Comparison of ENCODE assay signal across 31 cellular contexts in the genomic region with DNA sequence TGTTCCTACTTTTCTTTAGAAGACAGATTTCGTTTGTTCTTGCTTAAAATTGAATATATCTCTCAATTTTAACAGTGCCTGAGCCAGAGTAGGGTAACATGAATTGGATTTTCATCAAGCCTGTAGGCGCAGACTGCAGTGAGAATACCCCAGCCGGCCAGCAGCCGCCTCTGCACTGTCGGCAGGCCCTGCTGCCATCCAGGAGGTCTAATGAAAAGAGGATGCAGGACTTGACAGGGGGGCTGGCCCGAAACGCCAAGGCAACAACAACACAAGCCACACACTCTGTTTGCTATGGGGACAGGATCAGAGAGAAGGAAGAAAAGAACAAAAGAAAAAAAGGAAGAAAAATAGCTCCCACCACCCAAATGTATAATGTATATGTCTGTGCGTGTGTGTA.
"Had no signal": no experiment of that assay in that cellular context is flagged by ENCODE, and none has a peak within 500 bp of the region (broad histone marks: within the 10 kb centered on the region; RNA-seq: fewer than 3 reads in every experiment).

No MANE protein-coding gene starts in this region.

- H3K4me3 ChIP-seq: cardiac muscle cell, Peyer's patch, SJSA1 had no signal

- H3K27me3 Mint-ChIP-seq: activated CD4-positive, alpha-beta T cell treated with anti-CD3 and anti-CD28 coated beads for 36 hours; activated CD4-positive, alpha-beta T cell treated with anti-CD3 and anti-CD28 coated beads, Interleukin-2, amount 10 ng/mL, durations not matched to agents 7 days and 5 days; activated naive CD8-positive, alpha-beta T cell; activated naive CD8-positive, alpha-beta T cell treated with anti-CD3 and anti-CD28 coated beads, Interleukin-2, amount 50 U/mL, for 24 hours; activated T-cell treated with anti-CD3 and anti-CD28 coated beads, Interleukin-2, amount 50 U/mL, for 24 hours; central memory CD8-positive, alpha-beta T cell had no signal

- H3K27ac ChIP-seq: cardiac muscle cell, KMS-11, Peyer's patch, SJSA1 had no signal

- H3K4me1 ChIP-seq: Peyer's patch had no signal

- DNase-seq: activated CD4-positive, alpha-beta T cell treated with anti-CD3 and anti-CD28 coated beads for 36 hours; activated CD4-positive, alpha-beta T cell treated with anti-CD3 and anti-CD28 coated beads, Interleukin-2, amount 10 ng/mL, durations not matched to agents 7 days and 5 days; activated CD4-positive, alpha-beta T cell treated with anti-CD3 and anti-CD28 coated beads, Interleukin-2, amount 50 U/mL, for 48 hours; activated CD8-positive, alpha-beta T cell treated with anti-CD3 and anti-CD28 coated beads, Interleukin-2, amount 10 ng/mL, durations not matched to agents 7 days and 5 days; activated gamma-delta T cell; activated naive CD4-positive, alpha-beta T cell treated with anti-CD3 and anti-CD28 coated beads for 36 hours; activated naive CD8-positive, alpha-beta T cell treated with anti-CD3 and anti-CD28 coated beads, Interleukin-2, amount 50 U/mL, for 24 hours; activated T-cell treated with anti-CD3 and anti-CD28 coated beads, Interleukin-2, amount 50 U/mL, for 24 hours; aorta; MM.1S; MV-4-11; NCI-H1092; NCI-H1436 treated with DMSO at 0.1 percent for 48 hours; NCI-H1694 treated with DMSO at 0.1 percent for 48 hours; NCI-H2029; NCI-H345; NCI-H524 treated with DMSO at 0.1 percent for 48 hours; PC-3; Peyer's patch; RPMI8226; SHP77 treated with DMSO at 0.1 percent for 48 hours; SW 1271; T-helper 1 cell; T-helper 2 cell; T-helper 9 cell had no signal

- H3K36me3 Mint-ChIP-seq: activated naive CD8-positive, alpha-beta T cell had no signal

- H3K4me2 ChIP-seq: KMS-11 had no signal

- ATAC-seq: activated CD4-positive, alpha-beta T cell treated with anti-CD3 and anti-CD28 coated beads for 36 hours; activated CD8-positive, alpha-beta T cell treated with anti-CD3 and anti-CD28 coated beads, Interleukin-2, amount 10 ng/mL, durations not matched to agents 7 days and 5 days; activated naive CD8-positive, alpha-beta T cell treated with anti-CD3 and anti-CD28 coated beads, Interleukin-2, amount 50 U/mL, for 24 hours; PC-3 had no signal

- H3K36me3 ChIP-seq: cardiac muscle cell, Peyer's patch, SJSA1 had no signal

- H3K27me3 ChIP-seq: cardiac muscle cell, Peyer's patch, SJSA1 had no signal

- H3K4me3 Mint-ChIP-seq: activated CD4-positive, alpha-beta T cell treated with anti-CD3 and anti-CD28 coated beads for 36 hours; activated CD4-positive, alpha-beta T cell treated with anti-CD3 and anti-CD28 coated beads, Interleukin-2, amount 10 ng/mL, durations not matched to agents 7 days and 5 days; activated CD8-positive, alpha-beta T cell treated with anti-CD3 and anti-CD28 coated beads, Interleukin-2, amount 10 ng/mL, durations not matched to agents 7 days and 5 days; activated naive CD4-positive, alpha-beta T cell treated with anti-CD3 and anti-CD28 coated beads for 36 hours; activated naive CD8-positive, alpha-beta T cell; activated naive CD8-positive, alpha-beta T cell treated with anti-CD3 and anti-CD28 coated beads, Interleukin-2, amount 50 U/mL, for 24 hours; activated T-cell treated with anti-CD3 and anti-CD28 coated beads, Interleukin-2, amount 50 U/mL, for 24 hours; central memory CD8-positive, alpha-beta T cell had no signal

- H3K9me3 ChIP-seq: Peyer's patch, SJSA1 had no signal

- H3K27ac Mint-ChIP-seq: activated CD4-positive, alpha-beta T cell treated with anti-CD3 and anti-CD28 coated beads for 36 hours; activated CD4-positive, alpha-beta T cell treated with anti-CD3 and anti-CD28 coated beads, Interleukin-2, amount 10 ng/mL, durations not matched to agents 7 days and 5 days; activated CD8-positive, alpha-beta T cell treated with anti-CD3 and anti-CD28 coated beads, Interleukin-2, amount 10 ng/mL, durations not matched to agents 7 days and 5 days; activated naive CD4-positive, alpha-beta T cell treated with anti-CD3 and anti-CD28 coated beads for 36 hours; activated naive CD8-positive, alpha-beta T cell; activated naive CD8-positive, alpha-beta T cell treated with anti-CD3 and anti-CD28 coated beads, Interleukin-2, amount 50 U/mL, for 24 hours; activated T-cell treated with anti-CD3 and anti-CD28 coated beads, Interleukin-2, amount 50 U/mL, for 24 hours; activated T-helper 2 cell treated with anti-CD3 and anti-CD28 coated beads, Interferon-gamma antibody, Interleukin-2, Interleukin-4, amounts not matched to agents 10 μg/mL and 5 μg/mL and 100 μg/mL, durations not matched to agents 14 hours and 24 hours and 36 hours had no signal

- H3K9ac ChIP-seq: KMS-11 had no signal

- H3K4me1 Mint-ChIP-seq: activated CD4-positive, alpha-beta T cell treated with anti-CD3 and anti-CD28 coated beads for 36 hours; activated naive CD8-positive, alpha-beta T cell treated with anti-CD3 and anti-CD28 coated beads, Interleukin-2, amount 50 U/mL, for 24 hours; central memory CD8-positive, alpha-beta T cell had no signal

- H3K9me3 Mint-ChIP-seq: activated CD4-positive, alpha-beta T cell treated with anti-CD3 and anti-CD28 coated beads, Interleukin-2, amount 10 ng/mL, durations not matched to agents 7 days and 5 days; activated naive CD4-positive, alpha-beta T cell treated with anti-CD3 and anti-CD28 coated beads for 36 hours; activated naive CD8-positive, alpha-beta T cell treated with anti-CD3 and anti-CD28 coated beads, Interleukin-2, amount 50 U/mL, for 24 hours; activated T-cell treated with anti-CD3 and anti-CD28 coated beads, Interleukin-2, amount 50 U/mL, for 24 hours; activated T-helper 2 cell treated with anti-CD3 and anti-CD28 coated beads, Interferon-gamma antibody, Interleukin-2, Interleukin-4, amounts not matched to agents 10 μg/mL and 5 μg/mL and 100 μg/mL, durations not matched to agents 14 hours and 24 hours and 36 hours; central memory CD8-positive, alpha-beta T cell had no signal
